ENCODE assay signal across 24 cellular contexts in genomic region chrX:47285762-47286320, GRCh38. TPM values are rescaled to one million over a fixed set of nuclear protein-coding genes. Genes with fewer than 3 reads are reported as not detected.
DNase-seq lines count a peak whose midpoint lies in the region; ATAC-seq and TF ChIP-seq lines count a peak whose summit lies in the region.
"Had no signal": no experiment of that assay in that cellular context is flagged by ENCODE, and none has a peak within 500 bp of the region (broad histone marks: within the 10 kb centered on the region; RNA-seq: fewer than 3 reads in every experiment).

No MANE protein-coding gene starts in this region.

- no peak overlapping the region for H3K4me2 ChIP-seq in osteoblast (ENCODE audit: insufficient read depth, low read length)

- H4K20me1 ChIP-seq in osteoblast (ENCODE audit: insufficient read depth, low read length), result no peaks in the 10 kb centered on the region

- H3K36me3 ChIP-seq in Caco-2 (ENCODE audit: control insufficient read depth, insufficient read depth, low read length) (no peaks in the 10 kb centered on the region), osteoblast (ENCODE audit: insufficient read depth, low read length) (no peaks in the 10 kb centered on the region)
- H3K36me3 ChIP-seq in CD4-positive, alpha-beta memory T cell (ENCODE audit: insufficient read depth, low read length), result no peaks in the 10 kb centered on the region
- H3K36me3 ChIP-seq: esophagus squamous epithelium, suprapubic skin had no signal

- peaks cover 6% of the 10 kb centered on the region for H3K4me1 Mint-ChIP-seq in Caco-2 (ENCODE audit: low read depth, unreplicated experiment)
- H3K4me1 Mint-ChIP-seq in central memory CD8-positive, alpha-beta T cell, result no peaks in the 10 kb centered on the region
- peaks cover 0 to 7% (median 1%) of the 10 kb centered on the region in 4 donors for H3K4me1 Mint-ChIP-seq in CD4-positive, alpha-beta memory T cell
- H3K4me1 Mint-ChIP-seq: B cell, naive B cell had no signal

- no peak for TF ChIP-seq CTCF in Caco-2 (IDR thresholded peaks at IDR 0.05; ENCODE audit: insufficient read depth in 1 of 2, low read depth in 1 of 2, low read length in 1 of 2, severe bottlenecking in 1 of 2, unreplicated experiment in 1 of 2)
- no peak for TF ChIP-seq CTCF in osteoblast (IDR thresholded peaks at IDR 0.05; ENCODE audit: extremely low read depth, low read depth, low read length)

- H3K9me3 ChIP-seq in Caco-2, result no peaks in the 10 kb centered on the region
- no peaks in the 10 kb centered on the region for H3K9me3 ChIP-seq in osteoblast (ENCODE audit: low read depth, low read length)
- H3K9me3 ChIP-seq in CD4-positive, alpha-beta memory T cell (ENCODE audit: control insufficient read depth in 1 of 2, low read length in 2 of 2), result no peaks in the 10 kb centered on the region
- H3K9me3 ChIP-seq: esophagus squamous epithelium, suprapubic skin had no signal

- no peak overlapping the region for H3K27ac ChIP-seq in osteoblast (ENCODE audit: low read depth, low read length)
- H3K27ac ChIP-seq in CD4-positive, alpha-beta memory T cell (ENCODE audit: low read depth, low read length), result no peak overlapping the region
- H3K27ac ChIP-seq: esophagus squamous epithelium, suprapubic skin had no signal

- no peaks in the 10 kb centered on the region for H3K27me3 Mint-ChIP-seq in Caco-2 (ENCODE audit: insufficient read depth, unreplicated experiment)
- no peaks in the 10 kb centered on the region for H3K27me3 Mint-ChIP-seq in central memory CD8-positive, alpha-beta T cell
- H3K27me3 Mint-ChIP-seq in CD4-positive, alpha-beta memory T cell, result no peaks in the 10 kb centered on the region
- H3K27me3 Mint-ChIP-seq: B cell, naive B cell had no signal

- no peak for DNase-seq in Caco-2
- DNase-seq in GM04504 (ENCODE audit: low read depth), result peak; percentile 32
- DNase-seq in central memory CD8-positive, alpha-beta T cell (ENCODE audit: low spot score in 2 of 2), result no peak
- DNase-seq in osteoblast (ENCODE audit: insufficient read length, low spot score, missing footprints), result peak; percentile 3
- no peak for DNase-seq in CD4-positive, alpha-beta memory T cell
- no peak for DNase-seq in NCI-H2081 (lab: John Stamatoyannopoulos, UW)
- DNase-seq: activated T-cell treated with anti-CD3 and anti-CD28 coated beads, Interleukin-2, amount 50 U/mL, for 4 hours; COR-L47; cortex of kidney; DND-41; endodermal cell; esophagus squamous epithelium; mesenchymal stem cell; naive B cell; NCI-H1048; NCI-H187 treated with DMSO at 0.1 percent for 48 hours; NCI-H226; NCI-H748 treated with DMSO at 0.1 percent for 48 hours; posterior cingulate gyrus had no signal

- ATAC-seq in central memory CD8-positive, alpha-beta T cell (replicated peaks; ENCODE audit: extremely low read depth, poor library complexity, severe bottlenecking), result no peak
- no peak for ATAC-seq in HG02642 (IDR thresholded peaks at IDR 0.05; ENCODE audit: poor library complexity, unreplicated experiment)
- ATAC-seq: activated T-cell treated with anti-CD3 and anti-CD28 coated beads, Interleukin-2, amount 50 U/mL, for 4 hours; sciatic nerve; SK-N-SH treated with all-trans-retinoic acid at 6 μM for 48 hours had no signal

- CTCF ChIA-PET in Caco-2 (lab: Charles Lee), result interaction anchor here (0.6 kb wide), 1 partner anchor 26 kb away, joined by 3 read pairs; no protein-coding TSS in a partner anchor
- CTCF ChIA-PET in CD4-positive, alpha-beta memory T cell (lab: Charles Lee; ENCODE audit: partially characterized antibody), result no interaction called here

- H3K4me3 ChIP-seq in Caco-2 (ENCODE audit: low read depth, low read length), result no peak overlapping the region
- no peak overlapping the region for H3K4me3 ChIP-seq in osteoblast (ENCODE audit: insufficient read depth, low read length)
- no peak overlapping the region for H3K4me3 ChIP-seq in CD4-positive, alpha-beta memory T cell (ENCODE audit: low read length in 2 of 2)
- H3K4me3 ChIP-seq: esophagus squamous epithelium, suprapubic skin had no signal

- H3K27ac Mint-ChIP-seq in Caco-2 (ENCODE audit: unreplicated experiment), result peak overlapping the region; percentile 56
- H3K27ac Mint-ChIP-seq in central memory CD8-positive, alpha-beta T cell (ENCODE audit: low read depth), result peak overlapping the region; percentile 26
- H3K27ac Mint-ChIP-seq in CD4-positive, alpha-beta memory T cell, result no peak overlapping the region
- H3K27ac Mint-ChIP-seq: B cell, endodermal cell, naive B cell had no signal

- no peaks in the 10 kb centered on the region for H3K79me2 ChIP-seq in osteoblast (ENCODE audit: insufficient read depth, low read length)

- H3K36me3 Mint-ChIP-seq in Caco-2 (ENCODE audit: insufficient read depth, unreplicated experiment), result no peaks in the 10 kb centered on the region
- H3K36me3 Mint-ChIP-seq in central memory CD8-positive, alpha-beta T cell (ENCODE audit: insufficient read depth), result no peaks in the 10 kb centered on the region
- no peaks in the 10 kb centered on the region for H3K36me3 Mint-ChIP-seq in CD4-positive, alpha-beta memory T cell
- H3K36me3 Mint-ChIP-seq: naive B cell had no signal

- H3K27me3 ChIP-seq in Caco-2 (replicated peaks; ENCODE audit: control insufficient read depth, insufficient read depth, low read length) (no peaks in the 10 kb centered on the region), osteoblast (ENCODE audit: insufficient read depth, low read length) (peaks cover 22% of the 10 kb centered on the region)
- H3K27me3 ChIP-seq in CD4-positive, alpha-beta memory T cell (ENCODE audit: insufficient read depth, low read length), result no peaks in the 10 kb centered on the region
- H3K27me3 ChIP-seq: esophagus squamous epithelium, suprapubic skin had no signal

- H2AFZ ChIP-seq in osteoblast (ENCODE audit: low read length), result no peak overlapping the region

- no TSS peak for BruUV-seq in Caco-2 (replicated peaks; lab: Mats Ljungman, UMichigan)

- POLR2A ChIA-PET in Caco-2 (lab: Charles Lee), result no interaction called here
- POLR2A ChIA-PET in CD4-positive, alpha-beta memory T cell (lab: Charles Lee; ENCODE audit: partially characterized antibody), result no interaction called here

- intact Hi-C loops in Caco-2 (cut with micrococcal nuclease; ENCODE audit: unreplicated experiment), result no loop called here
- intact Hi-C loops in CD4-positive, alpha-beta memory T cell (cut with micrococcal nuclease), result no loop called here

- H3K4me1 ChIP-seq in Caco-2, result no peaks in the 10 kb centered on the region
- peaks cover 11% of the 10 kb centered on the region for H3K4me1 ChIP-seq in osteoblast (ENCODE audit: insufficient read depth, low read length)
- H3K4me1 ChIP-seq in CD4-positive, alpha-beta memory T cell (ENCODE audit: insufficient read depth, low read length), result no peaks in the 10 kb centered on the region
- H3K4me1 ChIP-seq: esophagus squamous epithelium, suprapubic skin had no signal

- H3K9me3 Mint-ChIP-seq in Caco-2 (ENCODE audit: unreplicated experiment), result no peaks in the 10 kb centered on the region
- H3K9me3 Mint-ChIP-seq in central memory CD8-positive, alpha-beta T cell, result no peaks in the 10 kb centered on the region
- no peaks in the 10 kb centered on the region for H3K9me3 Mint-ChIP-seq in CD4-positive, alpha-beta memory T cell
- H3K9me3 Mint-ChIP-seq: activated T-cell treated with anti-CD3 and anti-CD28 coated beads, Interleukin-2, amount 50 U/mL, for 4 hours had no signal

- H3K4me3 Mint-ChIP-seq in Caco-2 (ENCODE audit: unreplicated experiment), result peak overlapping the region; percentile 42
- no peak overlapping the region for H3K4me3 Mint-ChIP-seq in central memory CD8-positive, alpha-beta T cell
- no peak overlapping the region for H3K4me3 Mint-ChIP-seq in CD4-positive, alpha-beta memory T cell
- H3K4me3 Mint-ChIP-seq: activated T-cell treated with anti-CD3 and anti-CD28 coated beads, Interleukin-2, amount 50 U/mL, for 4 hours; B cell; endodermal cell had no signal

RNA-seq across cellular contexts. Expression of gene USP11, which starts 53.0 kb away (rescaled TPM):
- total RNA-seq in Caco-2 (2022) (57.5 and 61.2 TPM in 2 replicates), osteoblast (28.2 and 31.8 TPM in 2 replicates)
- total RNA-seq in CD4-positive, alpha-beta memory T cell, result 10 to 100 TPM; 78.4 to 81.4 TPM
- 10 to 100 TPM; 36.6 to 45.3 TPM for polyA plus RNA-seq in CD4-positive, alpha-beta memory T cell

Comparison
In these comparisons a context has a peak if more than half of its experiments do, and no peak if none do; other contexts are left out.
1. DNase-seq: peak in GM04504 (single experiment) and osteoblast (single experiment); none in Caco-2 (0 of 2), central memory CD8-positive, alpha-beta T cell (0 of 2), CD4-positive, alpha-beta memory T cell (0 of 5) and NCI-H2081 (0 of 2).
2. H3K27ac Mint-ChIP-seq: peak in Caco-2 (single experiment) and central memory CD8-positive, alpha-beta T cell (single experiment); none in CD4-positive, alpha-beta memory T cell (0 of 7).